9 cellular contexts compared by ENCODE assay signal in genomic region chr17:78416791-78417530, GRCh38. TPM values are rescaled to one million over a fixed set of nuclear protein-coding genes. Genes with fewer than 3 reads are reported as not detected.
A peak's percentile ranks its signal among the peaks of the same experiment; 100 is the strongest.
DNase-seq lines count a peak whose midpoint lies in the region; ATAC-seq and TF ChIP-seq lines count a peak whose summit lies in the region.
"Had no signal": no experiment of that assay in that cellular context is flagged by ENCODE, and none has a peak within 500 bp of the region (broad histone marks: within the 10 kb centered on the region; RNA-seq: fewer than 3 reads in every experiment).

No MANE protein-coding gene starts in this region.

- H3K27ac ChIP-seq in adrenal gland = peak overlapping the region; percentile 37 to 92 (median 59)

- peak overlapping the region; percentile 92 for H3K27ac Mint-ChIP-seq in stimulated activated effector memory CD8-positive, alpha-beta T cell treated with anti-CD3 and anti-CD28 coated beads, Interleukin-12 subunit alpha, Interleukin-12 subunit beta, amount 100 ng/mL, for 72 hours

- no peaks in the 10 kb centered on the region for H3K9me3 Mint-ChIP-seq in stimulated activated effector memory CD8-positive, alpha-beta T cell treated with anti-CD3 and anti-CD28 coated beads, Interleukin-12 subunit alpha, Interleukin-12 subunit beta, amount 100 ng/mL, for 72 hours
- H3K9me3 Mint-ChIP-seq: activated T-cell treated with anti-CD3 and anti-CD28 coated beads, Interleukin-2, amount 50 U/mL, for 4 hours had no signal

- 55 to 67% (median 61%) methylated on average over 9 to 15 of the region's 15 CpGs for WGBS in adrenal gland, 4 donors

- intact Hi-C loops in adrenal gland (cut with DNase I) = no loop called here

- DNase-seq in MV-4-11 (lab: John Stamatoyannopoulos, UW) (peak; percentile 66), adrenal gland (peak in 4 of 7 donors; percentile 36 to 67 (median 52)), iris pigment epithelial cell (ENCODE audit: low read depth) (peak; percentile 63), HPDE6-E6E7 (ENCODE audit: extremely low spot score) (no peak), NCI-H1694 treated with DMSO at 0.1 percent for 48 hours (lab: John Stamatoyannopoulos, UW) (no peak)
- no peak for DNase-seq in stimulated activated effector memory CD8-positive, alpha-beta T cell treated with anti-CD3 and anti-CD28 coated beads, Interleukin-12 subunit alpha, Interleukin-12 subunit beta, amount 100 ng/mL, for 72 hours (ENCODE audit: low spot score in 2 of 2)
- no peak for DNase-seq in activated CD4-positive, alpha-beta T cell treated with anti-CD3 and anti-CD28 coated beads for 4 hours
- DNase-seq: activated T-cell treated with anti-CD3 and anti-CD28 coated beads, Interleukin-2, amount 50 U/mL, for 4 hours had no signal

- no peak overlapping the region for H3K4me3 ChIP-seq in adrenal gland

- no peaks in the 10 kb centered on the region for H3K27me3 ChIP-seq in adrenal gland

- no peak overlapping the region for H3K4me3 Mint-ChIP-seq in stimulated activated effector memory CD8-positive, alpha-beta T cell treated with anti-CD3 and anti-CD28 coated beads, Interleukin-12 subunit alpha, Interleukin-12 subunit beta, amount 100 ng/mL, for 72 hours
- H3K4me3 Mint-ChIP-seq: activated T-cell treated with anti-CD3 and anti-CD28 coated beads, Interleukin-2, amount 50 U/mL, for 4 hours had no signal

- no peak for TF ChIP-seq CTCF in adrenal gland (IDR thresholded peaks at IDR 0.05)

- H3K4me1 ChIP-seq in adrenal gland (replicated peaks in 1 of 2) = peaks cover 11 to 47% of the 10 kb centered on the region in 2 donors

- H3K9me3 ChIP-seq in adrenal gland (replicated peaks in 1 of 3) = no peaks in the 10 kb centered on the region

- peak in 1 of 2 donors; percentile 28 for TF ChIP-seq POLR2A in adrenal gland (IDR thresholded peaks at IDR 0.05)

- no peak for ATAC-seq in stimulated activated effector memory CD8-positive, alpha-beta T cell treated with anti-CD3 and anti-CD28 coated beads, Interleukin-12 subunit alpha, Interleukin-12 subunit beta, amount 100 ng/mL, for 72 hours
- no peak for ATAC-seq in GM21717 (IDR thresholded peaks at IDR 0.05; ENCODE audit: unreplicated experiment)
- ATAC-seq: activated T-cell treated with anti-CD3 and anti-CD28 coated beads, Interleukin-2, amount 50 U/mL, for 4 hours had no signal

- H3K4me1 Mint-ChIP-seq in stimulated activated effector memory CD8-positive, alpha-beta T cell treated with anti-CD3 and anti-CD28 coated beads, Interleukin-12 subunit alpha, Interleukin-12 subunit beta, amount 100 ng/mL, for 72 hours = peaks cover 73% of the 10 kb centered on the region

- H3K36me3 ChIP-seq in adrenal gland (replicated peaks in 1 of 2) = peaks cover 0 to 26% of the 10 kb centered on the region in 2 donors

- peaks cover 96% of the 10 kb centered on the region for H3K36me3 Mint-ChIP-seq in stimulated activated effector memory CD8-positive, alpha-beta T cell treated with anti-CD3 and anti-CD28 coated beads, Interleukin-12 subunit alpha, Interleukin-12 subunit beta, amount 100 ng/mL, for 72 hours

RNA-seq across cellular contexts. Expression of gene PGS1, which starts 38.5 kb away (rescaled TPM):
- 10 to 100 TPM; 27.9 to 64.5 (median 34.9) TPM for total RNA-seq in adrenal gland
- polyA plus RNA-seq in adrenal gland = 10 to 100 TPM; 11.9 to 26.9 (median 21.9) TPM

RNA-seq across cellular contexts. Expression of gene SOCS3, which starts 57.1 kb away (rescaled TPM):
- total RNA-seq in adrenal gland = 100 to 1,000 TPM in 3 of 8 donors, 10 to 100 TPM in 3, 1 to 10 TPM in 2; 5.3 to 114 (median 60.3) TPM
- 10 to 100 TPM in 2 of 3 donors, 1 to 10 TPM in 1; 4.8 to 96.5 (median 15.4) TPM for polyA plus RNA-seq in adrenal gland

Comparison
In these comparisons a context has a peak if more than half of its experiments do, and no peak if none do; other contexts are left out.
1. DNase-seq: peak in MV-4-11 (single experiment), adrenal gland (4 of 7) and iris pigment epithelial cell (single experiment); none in stimulated activated effector memory CD8-positive, alpha-beta T cell treated with anti-CD3 and anti-CD28 coated beads, Interleukin-12 subunit alpha, Interleukin-12 subunit beta, amount 100 ng/mL, for 72 hours (0 of 2), HPDE6-E6E7 (single experiment), NCI-H1694 treated with DMSO at 0.1 percent for 48 hours (single experiment) and activated CD4-positive, alpha-beta T cell treated with anti-CD3 and anti-CD28 coated beads for 4 hours (0 of 2).